Comparison of ENCODE assay signal across 1 cellular context in genomic region chr20:14698605-14699373, GRCh38.
TF ChIP-seq lines count a peak whose summit lies in the region.

No MANE protein-coding gene starts in this region.

TF ChIP-seq in SK-N-SH, 30 proteins besides CTCF, POLR2A, EP300 and RAD21 (continued from another document):
- TF ChIP-seq ZBTB33 (IDR thresholded peaks at IDR 0.05; ENCODE audit: borderline replicate concordance, low read depth): no peak
- TF ChIP-seq GATA2 (CRISPR knock-in tag; IDR thresholded peaks at IDR 0.05): no peak
TF ChIP-seq in SK-N-SH: peak in this region for 0.
